Comparison of ENCODE assay signal across 1 cellular context in the genomic region with DNA sequence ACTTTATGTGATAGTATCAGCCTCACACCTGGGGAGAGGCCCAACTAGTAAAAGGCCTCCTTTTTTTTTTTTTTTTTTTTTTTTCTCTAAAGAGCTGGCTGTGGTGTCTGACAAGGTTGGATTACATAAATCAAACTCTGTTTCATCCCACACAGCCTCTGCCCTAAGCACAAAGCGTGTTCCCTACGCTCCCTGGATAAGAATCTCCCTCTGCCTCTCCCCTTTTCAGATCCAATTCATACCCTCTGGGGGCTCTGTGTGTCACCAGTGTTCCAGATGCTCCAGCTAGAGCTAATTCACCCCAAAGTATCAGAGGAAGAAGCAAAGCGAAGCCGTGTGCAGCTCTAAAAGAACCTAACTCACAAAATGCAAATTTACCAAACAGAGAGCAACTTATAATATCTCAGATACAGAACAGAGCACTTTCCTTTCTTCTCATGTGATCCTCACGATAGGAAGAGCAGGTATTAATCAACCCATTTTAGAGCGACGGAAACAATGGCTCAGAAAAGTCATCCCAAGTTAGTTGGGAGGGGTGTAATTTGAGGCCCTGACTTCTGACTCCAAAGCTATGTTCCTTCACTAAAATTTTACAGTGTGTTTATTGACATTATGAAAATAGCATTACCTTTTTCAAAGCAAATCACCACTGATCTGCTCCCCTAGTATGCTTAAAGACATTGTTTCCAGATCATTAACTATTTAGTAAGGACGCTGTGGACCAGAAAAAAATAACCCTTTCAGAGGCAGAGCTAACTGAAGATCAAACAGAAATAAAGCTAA.
TF ChIP-seq lines count a peak whose summit lies in the region.

No MANE protein-coding gene starts in this region.

TF ChIP-seq in WTC11, 78 proteins besides CTCF, POLR2A, EP300 and RAD21 (continued from another document):
- TF ChIP-seq, protein P1, sequence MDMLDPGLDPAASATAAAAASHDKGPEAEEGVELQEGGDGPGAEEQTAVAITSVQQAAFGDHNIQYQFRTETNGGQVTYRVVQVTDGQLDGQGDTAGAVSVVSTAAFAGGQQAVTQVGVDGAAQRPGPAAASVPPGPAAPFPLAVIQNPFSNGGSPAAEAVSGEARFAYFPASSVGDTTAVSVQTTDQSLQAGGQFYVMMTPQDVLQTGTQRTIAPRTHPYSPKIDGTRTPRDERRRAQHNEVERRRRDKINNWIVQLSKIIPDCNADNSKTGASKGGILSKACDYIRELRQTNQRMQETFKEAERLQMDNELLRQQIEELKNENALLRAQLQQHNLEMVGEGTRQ (CRISPR knock-in tag; IDR thresholded peaks at IDR 0.05): no peak
- TF ChIP-seq OVOL2 (CRISPR knock-in tag; IDR thresholded peaks at IDR 0.05; ENCODE audit: borderline replicate concordance): no peak
- TF ChIP-seq ZBTB21 (CRISPR knock-in tag; IDR thresholded peaks at IDR 0.05; ENCODE audit: borderline replicate concordance): no peak
- no peak for TF ChIP-seq NFATC4 (CRISPR knock-in tag; IDR thresholded peaks at IDR 0.05)
- TF ChIP-seq, protein P2, sequence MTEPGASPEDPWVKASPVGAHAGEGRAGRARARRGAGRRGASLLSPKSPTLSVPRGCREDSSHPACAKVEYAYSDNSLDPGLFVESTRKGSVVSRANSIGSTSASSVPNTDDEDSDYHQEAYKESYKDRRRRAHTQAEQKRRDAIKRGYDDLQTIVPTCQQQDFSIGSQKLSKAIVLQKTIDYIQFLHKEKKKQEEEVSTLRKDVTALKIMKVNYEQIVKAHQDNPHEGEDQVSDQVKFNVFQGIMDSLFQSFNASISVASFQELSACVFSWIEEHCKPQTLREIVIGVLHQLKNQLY (CRISPR knock-in tag; IDR thresholded peaks at IDR 0.05): no peak
- no peak for TF ChIP-seq ZNF219 (CRISPR knock-in tag; IDR thresholded peaks at IDR 0.05; ENCODE audit: borderline replicate concordance)
- no peak for TF ChIP-seq TEAD4 (CRISPR knock-in tag; IDR thresholded peaks at IDR 0.05)
- TF ChIP-seq FOXK1 (CRISPR knock-in tag; IDR thresholded peaks at IDR 0.05): no peak
- TF ChIP-seq SP1 (CRISPR knock-in tag; conservative IDR thresholded peaks at IDR 0.05): no peak
